Comparison of ENCODE assay signal across 9 cellular contexts in the genomic region with DNA sequence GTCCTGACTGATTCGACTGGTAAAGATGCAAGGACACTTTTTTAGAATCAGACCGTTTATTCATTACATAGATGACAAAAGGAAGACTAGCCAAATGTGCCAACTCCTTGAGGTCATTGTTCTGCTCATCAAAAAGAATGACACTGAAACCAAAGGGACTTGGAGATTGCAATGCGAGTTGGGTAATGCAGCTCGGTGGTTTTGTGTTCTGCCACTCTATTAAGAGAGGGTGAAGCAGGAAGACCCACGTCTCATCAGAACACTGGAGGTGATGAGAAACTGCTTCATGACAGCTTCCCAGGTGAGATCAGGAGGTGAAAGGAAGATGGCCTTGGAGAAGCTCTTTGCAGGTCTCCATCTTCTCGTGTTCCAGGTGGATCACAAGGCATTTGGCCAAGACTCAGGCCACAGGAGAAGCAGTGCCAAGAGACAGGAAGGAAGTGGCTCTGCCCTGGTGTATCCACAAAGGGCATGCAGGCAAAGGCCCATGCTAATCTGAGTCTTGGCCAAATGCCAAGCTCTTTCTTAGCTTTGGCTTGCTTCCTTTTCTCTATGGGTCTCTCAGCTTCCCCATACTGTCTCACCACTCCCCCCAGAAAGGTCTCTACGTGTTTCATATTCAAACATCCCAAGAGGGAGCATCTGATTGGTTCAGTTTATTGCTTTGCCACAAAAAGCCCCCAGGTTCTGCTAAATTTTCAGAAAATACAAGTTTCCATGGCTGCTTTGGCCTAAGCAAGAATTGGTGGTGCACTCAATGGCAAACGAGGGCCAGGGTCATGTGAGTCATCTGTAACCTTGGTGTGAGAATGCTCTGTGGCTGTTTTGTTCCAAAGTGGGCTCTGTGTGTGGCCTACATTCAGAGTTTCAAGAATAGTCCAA. TPM values are rescaled to one million over a fixed set of nuclear protein-coding genes. Genes with fewer than 3 reads are reported as not detected.
DNase-seq lines count a peak whose midpoint lies in the region; ATAC-seq, FAIRE-seq and TF ChIP-seq lines count a peak whose summit lies in the region.
"Had no signal": no experiment of that assay in that cellular context is flagged by ENCODE, and none has a peak within 500 bp of the region (broad histone marks: within the 10 kb centered on the region; RNA-seq: fewer than 3 reads in every experiment).

No MANE protein-coding gene starts in this region.

- CTCF ChIA-PET in Caco-2 (lab: Charles Lee), result no interaction called here

- TF ChIP-seq CTCF in Caco-2 (IDR thresholded peaks at IDR 0.05; ENCODE audit: insufficient read depth in 1 of 2, low read depth in 1 of 2, low read length in 1 of 2, severe bottlenecking in 1 of 2, unreplicated experiment in 1 of 2) (no peak), GM20000 (IDR thresholded peaks at IDR 0.05; ENCODE audit: extremely low read depth, missing control alignments) (no peak)

- no peaks in the 10 kb centered on the region for H3K79me1 ChIP-seq in neuronal stem cell (ENCODE audit: low read depth, low read length)

- no peak overlapping the region for H2BK12ac ChIP-seq in neuronal stem cell (ENCODE audit: low read length)

- no peak overlapping the region for H2BK5ac ChIP-seq in neuronal stem cell (ENCODE audit: low read length)

- no peak overlapping the region for H3K23ac ChIP-seq in neuronal stem cell (ENCODE audit: low read depth, low read length, poor library complexity)

- H3K4me1 ChIP-seq in Caco-2, result peaks cover 5% of the 10 kb centered on the region; the same call in 1 of the 2 replicates
- H3K4me1 ChIP-seq in Karpas-422 (ENCODE audit: low read length), result peaks cover 79% of the 10 kb centered on the region
- H3K4me1 ChIP-seq in neuronal stem cell (ENCODE audit: control insufficient read depth in 2 of 2, insufficient read depth in 1 of 2, low read depth in 1 of 2, low read length in 2 of 2), result peaks cover 2 to 10% of the 10 kb centered on the region in 2 donors

- H4K91ac ChIP-seq in neuronal stem cell (ENCODE audit: low read depth, low read length, poor library complexity), result no peak overlapping the region

- TF ChIP-seq POLR2A in H54 (IDR thresholded peaks at IDR 0.05; ENCODE audit: low read depth, low read length), result no peak

- H2AFZ ChIP-seq in Karpas-422 (ENCODE audit: low read length) (peak overlapping the region; percentile 19; the same call in 1 of the 2 replicates), neuronal stem cell (ENCODE audit: low read length) (peak overlapping the region; percentile 71)

- no peaks in the 10 kb centered on the region for H3K4me1 Mint-ChIP-seq in Caco-2 (ENCODE audit: low read depth, unreplicated experiment)
- peaks cover 31% of the 10 kb centered on the region for H3K4me1 Mint-ChIP-seq in activated T-helper 17 cell treated with anti-CD3 and anti-CD28 coated beads, Interleukin-2, amount 50 U/mL, for 72 hours

- no TSS peak for BruUV-seq in Caco-2 (replicated peaks; lab: Mats Ljungman, UMichigan)

- H4K20me1 ChIP-seq in Karpas-422 (ENCODE audit: insufficient read depth, low read depth, low read length), result no peaks in the 10 kb centered on the region

- peak overlapping the region; percentile 95 for H3K4me3 Mint-ChIP-seq in Caco-2 (ENCODE audit: unreplicated experiment)
- peak overlapping the region; percentile 75 for H3K4me3 Mint-ChIP-seq in activated T-helper 17 cell treated with anti-CD3 and anti-CD28 coated beads, Interleukin-2, amount 50 U/mL, for 72 hours

- H3K18ac ChIP-seq in neuronal stem cell (ENCODE audit: low read length), result no peak overlapping the region

- POLR2A ChIA-PET in Caco-2 (lab: Charles Lee), result no interaction called here

- H2BK15ac ChIP-seq in neuronal stem cell (ENCODE audit: low read length), result no peak overlapping the region

- H3K79me2 ChIP-seq in Karpas-422 (ENCODE audit: low read length), result peaks cover 51% of the 10 kb centered on the region

- no peaks in the 10 kb centered on the region for H3K27me3 ChIP-seq in Caco-2 (replicated peaks; ENCODE audit: control insufficient read depth, insufficient read depth, low read length)
- no peaks in the 10 kb centered on the region for H3K27me3 ChIP-seq in Karpas-422 (ENCODE audit: low read length)
- H3K27me3 ChIP-seq in neuronal stem cell (ENCODE audit: control insufficient read depth in 3 of 3, insufficient read depth in 3 of 3, low read depth in 1 of 3, low read length in 3 of 3), result no peaks in the 10 kb centered on the region

- peaks cover 26% of the 10 kb centered on the region for H3K36me3 Mint-ChIP-seq in Caco-2 (ENCODE audit: insufficient read depth, unreplicated experiment)
- no peaks in the 10 kb centered on the region for H3K36me3 Mint-ChIP-seq in activated T-helper 17 cell treated with anti-CD3 and anti-CD28 coated beads, Interleukin-2, amount 50 U/mL, for 72 hours (ENCODE audit: low read depth)

- no peak overlapping the region for H3K4ac ChIP-seq in neuronal stem cell (ENCODE audit: low read length)

- no peak overlapping the region for H3K14ac ChIP-seq in neuronal stem cell (ENCODE audit: low read length)

- DNase-seq in Caco-2 (no peak), Karpas-422 (peak; percentile 91), neuronal stem cell (ENCODE audit: low spot score) (no peak), GM20000 (ENCODE audit: low spot score) (no peak), NCI-H1105 treated with DMSO at 0.1 percent for 48 hours (lab: John Stamatoyannopoulos, UW) (no peak), H54 (ENCODE audit: insufficient read length, low spot score) (no peak)
- DNase-seq: right cardiac atrium had no signal

- H3K9me3 Mint-ChIP-seq in Caco-2 (ENCODE audit: unreplicated experiment), result peaks cover 9% of the 10 kb centered on the region
- peaks cover 4% of the 10 kb centered on the region for H3K9me3 Mint-ChIP-seq in activated T-helper 17 cell treated with anti-CD3 and anti-CD28 coated beads, Interleukin-2, amount 50 U/mL, for 72 hours

- peak overlapping the region; percentile 94 for H3K27ac ChIP-seq in Karpas-422 (ENCODE audit: low read length)
- H3K27ac ChIP-seq in neuronal stem cell (replicated peaks; ENCODE audit: low read length), result no peak overlapping the region

- H2BK120ac ChIP-seq in neuronal stem cell (ENCODE audit: low read depth, low read length), result no peak overlapping the region

- no peak for FAIRE-seq in H54 (lab: Jason Lieb, UNC)

- peak; percentile 51 for ATAC-seq in GM21367 (IDR thresholded peaks at IDR 0.05; ENCODE audit: unreplicated experiment)
- peak; percentile 74 for ATAC-seq in activated T-helper 17 cell treated with anti-CD3 and anti-CD28 coated beads, Interleukin-2, amount 50 U/mL, for 72 hours (replicated peaks)

- H3K27ac Mint-ChIP-seq in Caco-2 (ENCODE audit: unreplicated experiment), result no peak overlapping the region
- H3K27ac Mint-ChIP-seq in activated T-helper 17 cell treated with anti-CD3 and anti-CD28 coated beads, Interleukin-2, amount 50 U/mL, for 72 hours, result peak overlapping the region; percentile 92

- H3K36me3 ChIP-seq in Caco-2 (ENCODE audit: control insufficient read depth, insufficient read depth, low read length) (no peaks in the 10 kb centered on the region; the same call in none of the 2 replicates), Karpas-422 (ENCODE audit: insufficient read depth, low read length) (no peaks in the 10 kb centered on the region), neuronal stem cell (replicated peaks in 1 of 2; ENCODE audit: control insufficient read depth in 2 of 2, insufficient read depth in 2 of 2, low read length in 2 of 2) (no peaks in the 10 kb centered on the region)

- WGBS in neuronal stem cell (ENCODE audit: extremely low coverage in 2 of 2, insufficient read length in 2 of 2, insufficient replicate concordance in 1 of 2), 2 donors, result no CpG with 5 or more reads among the region's 8 CpGs

- H3K9me3 ChIP-seq in Caco-2, result no peaks in the 10 kb centered on the region
- no peaks in the 10 kb centered on the region for H3K9me3 ChIP-seq in Karpas-422 (ENCODE audit: low read length)
- H3K9me3 ChIP-seq in neuronal stem cell (replicated peaks in 1 of 2; ENCODE audit: control insufficient read depth in 2 of 2, insufficient read depth in 1 of 2, low read depth in 1 of 2, low read length in 2 of 2), result no peaks in the 10 kb centered on the region

- intact Hi-C loops in Caco-2 (cut with micrococcal nuclease; ENCODE audit: unreplicated experiment), result loop anchor here (5.0 kb wide), 1 partner anchor 218 kb away; a partner anchor contains a TSS

- H2AK5ac ChIP-seq in neuronal stem cell (ENCODE audit: low read depth, low read length), result no peak overlapping the region

- H3K4me3 ChIP-seq in Caco-2 (ENCODE audit: low read depth, low read length) (no peak overlapping the region), Karpas-422 (ENCODE audit: low read length) (peak overlapping the region; percentile 17; the same call in 1 of the 2 replicates), neuronal stem cell (ENCODE audit: low read length in 2 of 2) (no peak overlapping the region)

- peak overlapping the region; percentile 47 for H3K9ac ChIP-seq in Karpas-422 (ENCODE audit: low read length)
- no peak overlapping the region for H3K9ac ChIP-seq in neuronal stem cell (ENCODE audit: low read depth, low read length, poor library complexity)

- no peaks in the 10 kb centered on the region for H3K27me3 Mint-ChIP-seq in Caco-2 (ENCODE audit: insufficient read depth, unreplicated experiment)
- no peaks in the 10 kb centered on the region for H3K27me3 Mint-ChIP-seq in activated T-helper 17 cell treated with anti-CD3 and anti-CD28 coated beads, Interleukin-2, amount 50 U/mL, for 72 hours

- H3K4me2 ChIP-seq in Karpas-422 (ENCODE audit: low read depth, low read length, poor library complexity, severe bottlenecking), result peak overlapping the region; percentile 87
- H3K4me2 ChIP-seq in neuronal stem cell (ENCODE audit: insufficient read depth, low read length, poor library complexity, severe bottlenecking), result no peak overlapping the region

- no peaks in the 10 kb centered on the region for H3K9me2 ChIP-seq in Karpas-422 (replicated peaks; ENCODE audit: insufficient read depth, low read length)

- no peak overlapping the region for H4K8ac ChIP-seq in neuronal stem cell (ENCODE audit: low read depth, low read length)

RNA-seq across cellular contexts. Expression of a gene that starts 5.7 kb away (rescaled TPM):
- total RNA-seq in Caco-2 (2022), result 269 and 302 TPM in 2 replicates
- 242 and 276 TPM in 2 replicates for total RNA-seq in Karpas-422 (2014; rRNA removed; shearing (Covaris generic); ENCODE audit: low replicate concordance)
- 100 to 1,000 TPM; 333 to 405 TPM for total RNA-seq in activated T-helper 17 cell treated with anti-CD3 and anti-CD28 coated beads, Interleukin-2, amount 50 U/mL, for 72 hours
- polyA plus RNA-seq in neuronal stem cell (2013, experiment 1 of 2), result 277 TPM
- 277 TPM for polyA plus RNA-seq in neuronal stem cell (2013, experiment 2 of 2)

RNA-seq across cellular contexts. Expression of a gene that starts 51.3 kb away (rescaled TPM):
- 8.2 and 9.9 TPM in 2 replicates for total RNA-seq in Caco-2 (2022)
- total RNA-seq in Karpas-422 (2014; rRNA removed; shearing (Covaris generic); ENCODE audit: low replicate concordance), result 34.8 and 38.3 TPM in 2 replicates
- 1 to 10 TPM; 3.2 to 9.5 TPM for total RNA-seq in activated T-helper 17 cell treated with anti-CD3 and anti-CD28 coated beads, Interleukin-2, amount 50 U/mL, for 72 hours
- polyA plus RNA-seq in neuronal stem cell (2013, experiment 1 of 2), result 0.07 TPM
- polyA plus RNA-seq in neuronal stem cell (2013, experiment 2 of 2), result not detected

RNA-seq across cellular contexts. Expression of a gene that starts 54.7 kb away (rescaled TPM):
- 24.2 and 27.0 TPM in 2 replicates for total RNA-seq in Caco-2 (2022)
- total RNA-seq in Karpas-422 (2014; rRNA removed; shearing (Covaris generic); ENCODE audit: low replicate concordance), result 16.2 and 27.3 TPM in 2 replicates
- total RNA-seq in activated T-helper 17 cell treated with anti-CD3 and anti-CD28 coated beads, Interleukin-2, amount 50 U/mL, for 72 hours, result 10 to 100 TPM; 37.8 to 47.6 TPM
- polyA plus RNA-seq in neuronal stem cell (2013, experiment 1 of 2), result 26.9 TPM
- polyA plus RNA-seq in neuronal stem cell (2013, experiment 2 of 2), result 27.3 TPM

RNA-seq across cellular contexts. Expression of a gene that starts 60.0 kb away (rescaled TPM):
- 13.1 and 16.9 TPM in 2 replicates for total RNA-seq in Caco-2 (2022)
- 18.9 and 28.6 TPM in 2 replicates for total RNA-seq in Karpas-422 (2014; rRNA removed; shearing (Covaris generic); ENCODE audit: low replicate concordance)
- 1 to 10 TPM; 4.9 to 9.7 TPM for total RNA-seq in activated T-helper 17 cell treated with anti-CD3 and anti-CD28 coated beads, Interleukin-2, amount 50 U/mL, for 72 hours
- polyA plus RNA-seq in neuronal stem cell (2013, experiment 1 of 2), result 4.1 TPM
- 4.3 TPM for polyA plus RNA-seq in neuronal stem cell (2013, experiment 2 of 2)
